Comparison of ENCODE assay signal across 8 cellular contexts in genomic region chr5:134176523-134177196, GRCh38. TPM values are rescaled to one million over a fixed set of nuclear protein-coding genes. Genes with fewer than 3 reads are reported as not detected.
A peak's percentile ranks its signal among the peaks of the same experiment; 100 is the strongest.
DNase-seq lines count a peak whose midpoint lies in the region; ATAC-seq and TF ChIP-seq lines count a peak whose summit lies in the region.

TSS of gene SKP1 (minus strand) at chr5:134176950. CDS start at chr5:134174022, 2,928 bp downstream.

- H3K36me3 Mint-ChIP-seq in activated naive CD8-positive, alpha-beta T cell treated with anti-CD3 and anti-CD28 coated beads, Interleukin-2, amount 10 ng/mL, durations not matched to agents 7 days and 5 days, result peaks cover 4% of the 10 kb centered on the region

- peak; percentile 2 for TF ChIP-seq CTCF in GM06990 (IDR thresholded peaks at IDR 0.05; ENCODE audit: insufficient read depth, low read length, poor library complexity, severe bottlenecking)
- 0 out of 2 replicates have a peak, but pooled peaks have one; percentile 42 for TF ChIP-seq CTCF in HEK293 (tag by site-specific recombination; IDR thresholded peaks at IDR 0.05)
- TF ChIP-seq CTCF in ovary (IDR thresholded peaks at IDR 0.05), result peak in 1 of 3 donors; percentile 27
- no peak for TF ChIP-seq CTCF in thoracic aorta (IDR thresholded peaks at IDR 0.05)

- POLR2A ChIA-PET in HEK293 (lab: Yijun Ruan, JAX), result interaction anchor here (0.5 to 2.1 kb wide), 23 partner anchors 8 to 195 kb away, joined by 3 to 15 read pairs (median 4); partner anchors contain the start of genes PPP2CA and UBE2B
- POLR2A ChIA-PET in activated naive CD8-positive, alpha-beta T cell treated with anti-CD3 and anti-CD28 coated beads, Interleukin-2, amount 10 ng/mL, durations not matched to agents 7 days and 5 days (lab: Charles Lee), result interaction anchor here (0.5 to 2.8 kb wide), 46 partner anchors 8 to 669 kb away, joined by 3 to 48 read pairs (median 4); partner anchors contain the start of genes C5orf24, CAMLG, JADE2 and PPP2CA

- peak; percentile 91 for DNase-seq in GM06990 (ENCODE audit: extremely low read depth, insufficient read length)
- DNase-seq in MV-4-11 (lab: John Stamatoyannopoulos, UW), result peak; percentile 78
- peak; percentile 69 to 89 for DNase-seq in SW 1271 (lab: John Stamatoyannopoulos, UW)
- DNase-seq in activated naive CD8-positive, alpha-beta T cell treated with anti-CD3 and anti-CD28 coated beads, Interleukin-2, amount 10 ng/mL, durations not matched to agents 7 days and 5 days, result peak; percentile 94
- peak; percentile 56 to 91 (median 84) for DNase-seq in head of caudate nucleus
- peak; percentile 81 to 92 (median 85) for DNase-seq in ovary
- peak; percentile 9 for DNase-seq in thoracic aorta (ENCODE audit: low spot score)

- H3K9me3 Mint-ChIP-seq in activated naive CD8-positive, alpha-beta T cell treated with anti-CD3 and anti-CD28 coated beads, Interleukin-2, amount 10 ng/mL, durations not matched to agents 7 days and 5 days, result no peaks in the 10 kb centered on the region

- H3K36me3 ChIP-seq in GM06990 (ENCODE audit: control insufficient read depth, insufficient read depth, low read length) (peaks cover 6% of the 10 kb centered on the region), HEK293 (ENCODE audit: control insufficient read depth in 2 of 2, insufficient read depth in 1 of 2, low read length in 2 of 2) (peaks cover 15 to 21% of the 10 kb centered on the region in 2 experiments), ovary (no peaks in the 10 kb centered on the region), thoracic aorta (peaks cover 9% of the 10 kb centered on the region)

- H3K9me3 ChIP-seq in HEK293 (ENCODE audit: control insufficient read depth, insufficient read depth, low read depth, low read length) (no peaks in the 10 kb centered on the region), ovary (no peaks in the 10 kb centered on the region), thoracic aorta (no peaks in the 10 kb centered on the region)

- H3K4me1 ChIP-seq in HEK293 (ENCODE audit: control insufficient read depth, insufficient read depth, low read length), result peaks cover 10% of the 10 kb centered on the region
- H3K4me1 ChIP-seq in ovary (ENCODE audit: insufficient read depth), result peaks cover 5% of the 10 kb centered on the region
- peaks cover 18 to 37% of the 10 kb centered on the region in 2 donors for H3K4me1 ChIP-seq in thoracic aorta (ENCODE audit: control insufficient read depth in 1 of 2, low read depth in 2 of 2)

- 0 to 1% (median 0%) methylated on average over 71 to 83 of the region's 83 CpGs for WGBS in ovary, 3 donors

- H3K4me3 ChIP-seq in GM06990 (replicated peaks; ENCODE audit: low read depth, low read length) (peak within 1 kb of the TSS; percentile 96), HEK293 (ENCODE audit: low read depth, low read length) (peak within 1 kb of the TSS; percentile 96), ovary (peak within 1 kb of the TSS; percentile 90), thoracic aorta (peak within 1 kb of the TSS; percentile 98)

- peak within 1 kb of the TSS; percentile 98 for H3K4me3 Mint-ChIP-seq in activated naive CD8-positive, alpha-beta T cell treated with anti-CD3 and anti-CD28 coated beads, Interleukin-2, amount 10 ng/mL, durations not matched to agents 7 days and 5 days

- no peaks in the 10 kb centered on the region for H3K27me3 Mint-ChIP-seq in activated naive CD8-positive, alpha-beta T cell treated with anti-CD3 and anti-CD28 coated beads, Interleukin-2, amount 10 ng/mL, durations not matched to agents 7 days and 5 days

- intact Hi-C loops in head of caudate nucleus (cut with DNase I), result loop anchor here (5.0 kb wide), 1 partner anchor 46 kb away; no protein-coding TSS in a partner anchor
- intact Hi-C loops in ovary (cut with DNase I), result loop anchor here in 2 of 4 donors (5.0 to 10.0 kb wide), 3 partner anchors 48 to 408 kb away; partner anchors contain the start of gene PPP2CA (in 2 of the 2)

- peaks cover 15% of the 10 kb centered on the region for H3K4me1 Mint-ChIP-seq in activated naive CD8-positive, alpha-beta T cell treated with anti-CD3 and anti-CD28 coated beads, Interleukin-2, amount 10 ng/mL, durations not matched to agents 7 days and 5 days

- CTCF ChIA-PET in HEK293 (lab: Yijun Ruan, JAX), result interaction anchor here (0.5 to 0.8 kb wide), 4 partner anchors 10 to 251 kb away, joined by 3 to 4 read pairs (median 3); no protein-coding TSS in a partner anchor

- peak within 1 kb of the TSS; percentile 94 for H3K27ac Mint-ChIP-seq in activated naive CD8-positive, alpha-beta T cell treated with anti-CD3 and anti-CD28 coated beads, Interleukin-2, amount 10 ng/mL, durations not matched to agents 7 days and 5 days

- TF ChIP-seq EP300 in ovary (IDR thresholded peaks at IDR 0.05), result no peak

- peak; percentile 94 for TF ChIP-seq POLR2A in ovary (IDR thresholded peaks at IDR 0.05)

- H3K27me3 ChIP-seq in GM06990 (replicated peaks; ENCODE audit: control insufficient read depth, insufficient read depth, low read length), result no peaks in the 10 kb centered on the region
- no peaks in the 10 kb centered on the region for H3K27me3 ChIP-seq in ovary
- H3K27me3 ChIP-seq in thoracic aorta (replicated peaks; ENCODE audit: insufficient read depth), result no peaks in the 10 kb centered on the region

- H3K27ac ChIP-seq in HEK293 (ENCODE audit: extremely low read depth, low read depth, low read length) (peak within 1 kb of the TSS; percentile 98), ovary (peak within 1 kb of the TSS; percentile 97 to 99), thoracic aorta (peak within 1 kb of the TSS; percentile 98 to 99)

- peak; percentile 81 for ATAC-seq in activated naive CD8-positive, alpha-beta T cell treated with anti-CD3 and anti-CD28 coated beads, Interleukin-2, amount 10 ng/mL, durations not matched to agents 7 days and 5 days (ENCODE audit: low read depth)
- peak; percentile 84 for ATAC-seq in thoracic aorta (ENCODE audit: insufficient number of reproducible peaks, low FRiP score, low read depth)

TF ChIP-seq in HEK293, 187 proteins besides CTCF, POLR2A, EP300 and RAD21 (continues in another document):
- TF ChIP-seq ZBTB17 (tag by site-specific recombination; IDR thresholded peaks at IDR 0.05), result peak; percentile 80
- TF ChIP-seq ZNF660 (tag by site-specific recombination; IDR thresholded peaks at IDR 0.05), result peak; percentile 91
- TF ChIP-seq ZSCAN16 (tag by site-specific recombination; IDR thresholded peaks at IDR 0.05), result 0 out of 2 replicates have a peak, but pooled peaks have one; percentile 19
- peak; percentile 51; the same call in 1 of the 2 replicates for TF ChIP-seq ZFHX2 (tag by site-specific recombination; conservative IDR thresholded peaks at IDR 0.05)
- TF ChIP-seq SCRT2 (tag by site-specific recombination; IDR thresholded peaks at IDR 0.05), result no peak; the same call in 1 of the 2 replicates
- 0 out of 2 replicates have a peak, but pooled peaks have one; percentile 5 for TF ChIP-seq ZSCAN30 (tag by site-specific recombination; IDR thresholded peaks at IDR 0.05)
- TF ChIP-seq ZFP69B (tag by site-specific recombination; IDR thresholded peaks at IDR 0.05), result peak; percentile 47; the same call in 1 of the 2 replicates
- TF ChIP-seq RBAK (tag by site-specific recombination; IDR thresholded peaks at IDR 0.05), result no peak
- peak; percentile 98 for TF ChIP-seq ZNF2 (tag by site-specific recombination; IDR thresholded peaks at IDR 0.05)
- TF ChIP-seq OVOL3 (tag by site-specific recombination; IDR thresholded peaks at IDR 0.05), result peak; percentile 66; the same call in 1 of the 2 replicates
- no peak; the same call in 1 of the 2 replicates for TF ChIP-seq YY1 (tag by site-specific recombination; IDR thresholded peaks at IDR 0.05)
- peak; percentile 47 for TF ChIP-seq ZNF843 (tag by site-specific recombination; IDR thresholded peaks at IDR 0.05)
- TF ChIP-seq ZSCAN18 (tag by site-specific recombination; IDR thresholded peaks at IDR 0.05), result no peak
- peak; percentile 88 for TF ChIP-seq KLF9 (tag by site-specific recombination; IDR thresholded peaks at IDR 0.05; ENCODE audit: low read depth)

RNA-seq across cellular contexts. Expression of gene SKP1, which starts in this region (rescaled TPM):
- total RNA-seq in activated naive CD8-positive, alpha-beta T cell treated with anti-CD3 and anti-CD28 coated beads, Interleukin-2, amount 10 ng/mL, durations not matched to agents 7 days and 5 days, result 100 to 1,000 TPM; 193 to 206 TPM
- total RNA-seq in ovary, result 100 to 1,000 TPM; 263 to 464 (median 361) TPM
- 1,000 to 10,000 TPM in 1 of 2 donors, 100 to 1,000 TPM in 1; 751 to 1,077 TPM for polyA plus RNA-seq in ovary
- 100 to 1,000 TPM; 206 to 236 TPM for total RNA-seq in thoracic aorta

Comparison
In these comparisons a context has a peak if more than half of its experiments do, and no peak if none do; other contexts are left out.
1. Peak in every context shown above with its lines: DNase-seq, ATAC-seq, H3K4me3 ChIP-seq and H3K27ac ChIP-seq.
2. DNase-seq: peak in every context shown above with its lines; median percentile 94 in activated naive CD8-positive, alpha-beta T cell treated with anti-CD3 and anti-CD28 coated beads, Interleukin-2, amount 10 ng/mL, durations not matched to agents 7 days and 5 days; 91 in GM06990; 85 in ovary; 84 in head of caudate nucleus; 79 in SW 1271; 78 in MV-4-11; 9 in thoracic aorta.